ENCODE assay signal across 1 cellular context in the genomic region with DNA sequence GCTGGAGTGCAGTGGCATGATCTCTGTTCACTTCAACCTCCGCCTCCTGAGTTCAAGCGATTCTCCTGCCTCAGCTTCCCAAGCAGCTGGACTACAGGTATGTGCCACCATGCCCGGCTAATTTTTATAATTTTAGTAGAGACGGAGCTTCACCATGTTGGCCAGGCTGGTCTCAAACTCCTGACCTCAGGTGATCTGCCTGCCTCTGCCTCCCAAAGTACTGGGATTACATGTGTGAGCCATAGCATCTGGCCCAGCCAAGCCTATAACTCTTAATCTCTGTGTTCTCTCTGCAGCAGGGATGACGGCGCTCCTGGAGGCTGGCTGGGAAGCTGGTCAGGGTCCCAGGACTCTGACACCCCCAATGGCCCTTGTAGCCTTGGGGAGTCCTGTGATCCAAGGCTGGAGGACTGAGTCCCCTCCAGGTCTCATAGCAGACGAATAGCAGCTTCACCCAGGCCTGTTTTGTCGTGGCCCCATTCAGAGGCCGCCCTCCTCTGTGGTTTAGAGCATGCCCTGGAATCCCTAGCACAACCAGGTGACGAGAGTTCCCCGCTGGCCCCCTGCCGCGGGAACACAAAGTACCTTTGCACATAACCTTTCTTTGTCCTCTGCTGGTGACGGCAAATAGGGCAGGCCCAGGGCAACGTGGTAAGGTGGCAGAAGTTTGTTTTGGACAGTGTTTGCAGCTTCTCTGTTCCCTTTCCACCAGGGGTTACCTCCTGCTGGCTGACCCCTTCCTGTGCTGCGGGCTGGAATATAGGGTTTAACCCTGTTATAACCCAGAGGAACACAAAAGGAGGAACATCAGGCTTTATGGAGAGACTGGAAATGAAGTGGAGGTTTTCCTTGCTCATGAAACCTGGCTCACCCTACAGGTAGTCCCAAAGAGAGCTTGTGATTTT.
TF ChIP-seq lines count a peak whose summit lies in the region.

No MANE protein-coding gene starts in this region.

TF ChIP-seq in HEK293, 187 proteins besides CTCF, POLR2A, EP300 and RAD21 (continued from another document):
- TF ChIP-seq ZNF148 (tag by site-specific recombination; IDR thresholded peaks at IDR 0.05; ENCODE audit: borderline replicate concordance) (no peak), REST (tag by site-specific recombination; IDR thresholded peaks at IDR 0.05) (peak; percentile 81), ZNF707 (tag by site-specific recombination; IDR thresholded peaks at IDR 0.05) (no peak), ZNF596 (tag by site-specific recombination; IDR thresholded peaks at IDR 0.05) (no peak), ZNF391 (tag by site-specific recombination; IDR thresholded peaks at IDR 0.05; ENCODE audit: borderline replicate concordance, low read depth) (no peak), ELK4 (IDR thresholded peaks at IDR 0.05; ENCODE audit: borderline replicate concordance, low read depth, low read length) (no peak), ZNF629 (tag by site-specific recombination; IDR thresholded peaks at IDR 0.05) (no peak), ZBTB48 (tag by site-specific recombination; IDR thresholded peaks at IDR 0.05) (peak; percentile 57), ZNF843 (tag by site-specific recombination; IDR thresholded peaks at IDR 0.05) (no peak), KLF9 (tag by site-specific recombination; IDR thresholded peaks at IDR 0.05; ENCODE audit: low read depth) (no peak), ZNF133 (tag by site-specific recombination; IDR thresholded peaks at IDR 0.05) (no peak), GLI2 (tag by site-specific recombination; IDR thresholded peaks at IDR 0.05; ENCODE audit: borderline replicate concordance, low read depth) (no peak), ZNF670 (tag by site-specific recombination; IDR thresholded peaks at IDR 0.05; ENCODE audit: low read depth) (no peak), GLIS2 (tag by site-specific recombination; IDR thresholded peaks at IDR 0.05) (peak; percentile 57; the same call in 1 of the 2 replicates), ZBTB1 (tag by site-specific recombination; IDR thresholded peaks at IDR 0.05) (no peak), ZNF777 (tag by site-specific recombination; IDR thresholded peaks at IDR 0.05; ENCODE audit: borderline replicate concordance) (no peak), TSHZ1 (tag by site-specific recombination; IDR thresholded peaks at IDR 0.05; ENCODE audit: borderline replicate concordance) (no peak), MEIS1 (CRISPR knock-in tag; IDR thresholded peaks at IDR 0.05; ENCODE audit: borderline replicate concordance) (no peak), HOXA7 (CRISPR knock-in tag; IDR thresholded peaks at IDR 0.05; ENCODE audit: borderline replicate concordance) (no peak), ZNF138 (tag by site-specific recombination; IDR thresholded peaks at IDR 0.05; ENCODE audit: borderline replicate concordance) (no peak), ZNF274 (IDR thresholded peaks at IDR 0.05; ENCODE audit: low read length) (no peak), ZNF274 (tag by site-specific recombination; IDR thresholded peaks at IDR 0.05; ENCODE audit: borderline replicate concordance) (no peak), ZIC2 (tag by site-specific recombination; IDR thresholded peaks at IDR 0.05) (peak; percentile 96), WT1 (tag by site-specific recombination; IDR thresholded peaks at IDR 0.05) (no peak), ZNF549 (tag by site-specific recombination; IDR thresholded peaks at IDR 0.05) (no peak), BCL11B (tag by site-specific recombination; IDR thresholded peaks at IDR 0.05; ENCODE audit: low read depth) (no peak), ZNF121 (tag by site-specific recombination; IDR thresholded peaks at IDR 0.05) (peak; percentile 91; the same call in 1 of the 2 replicates), ZNF830 (tag by site-specific recombination; IDR thresholded peaks at IDR 0.05; ENCODE audit: low read depth) (no peak), ZNF394 (tag by site-specific recombination; IDR thresholded peaks at IDR 0.05; ENCODE audit: borderline replicate concordance) (no peak), ZNF600 (tag by site-specific recombination; IDR thresholded peaks at IDR 0.05) (peak; percentile 63; the same call in 1 of the 2 replicates), ZNF112 (tag by site-specific recombination; IDR thresholded peaks at IDR 0.05) (no peak), ZNF785 (tag by site-specific recombination; IDR thresholded peaks at IDR 0.05) (no peak), YY2 (tag by site-specific recombination; IDR thresholded peaks at IDR 0.05) (no peak), ZNF2 (tag by site-specific recombination; IDR thresholded peaks at IDR 0.05) (no peak), ZSCAN30 (tag by site-specific recombination; IDR thresholded peaks at IDR 0.05) (no peak), FEZF1 (tag by site-specific recombination; IDR thresholded peaks at IDR 0.05) (no peak), ZNF221 (tag by site-specific recombination; IDR thresholded peaks at IDR 0.05; ENCODE audit: borderline replicate concordance) (no peak), ZNF776 (tag by site-specific recombination; IDR thresholded peaks at IDR 0.05; ENCODE audit: borderline replicate concordance) (no peak), GLIS1 (tag by site-specific recombination; IDR thresholded peaks at IDR 0.05) (peak; percentile 93), ZBTB8A (tag by site-specific recombination; IDR thresholded peaks at IDR 0.05) (peak; percentile 10; the same call in 1 of the 2 replicates), REPIN1 (tag by site-specific recombination; IDR thresholded peaks at IDR 0.05; ENCODE audit: low read depth) (no peak)
- TF ChIP-seq, protein P1, sequence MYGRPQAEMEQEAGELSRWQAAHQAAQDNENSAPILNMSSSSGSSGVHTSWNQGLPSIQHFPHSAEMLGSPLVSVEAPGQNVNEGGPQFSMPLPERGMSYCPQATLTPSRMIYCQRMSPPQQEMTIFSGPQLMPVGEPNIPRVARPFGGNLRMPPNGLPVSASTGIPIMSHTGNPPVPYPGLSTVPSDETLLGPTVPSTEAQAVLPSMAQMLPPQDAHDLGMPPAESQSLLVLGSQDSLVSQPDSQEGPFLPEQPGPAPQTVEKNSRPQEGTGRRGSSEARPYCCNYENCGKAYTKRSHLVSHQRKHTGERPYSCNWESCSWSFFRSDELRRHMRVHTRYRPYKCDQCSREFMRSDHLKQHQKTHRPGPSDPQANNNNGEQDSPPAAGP (tag by site-specific recombination; IDR thresholded peaks at IDR 0.05) = no peak
- TF ChIP-seq, protein P2, sequence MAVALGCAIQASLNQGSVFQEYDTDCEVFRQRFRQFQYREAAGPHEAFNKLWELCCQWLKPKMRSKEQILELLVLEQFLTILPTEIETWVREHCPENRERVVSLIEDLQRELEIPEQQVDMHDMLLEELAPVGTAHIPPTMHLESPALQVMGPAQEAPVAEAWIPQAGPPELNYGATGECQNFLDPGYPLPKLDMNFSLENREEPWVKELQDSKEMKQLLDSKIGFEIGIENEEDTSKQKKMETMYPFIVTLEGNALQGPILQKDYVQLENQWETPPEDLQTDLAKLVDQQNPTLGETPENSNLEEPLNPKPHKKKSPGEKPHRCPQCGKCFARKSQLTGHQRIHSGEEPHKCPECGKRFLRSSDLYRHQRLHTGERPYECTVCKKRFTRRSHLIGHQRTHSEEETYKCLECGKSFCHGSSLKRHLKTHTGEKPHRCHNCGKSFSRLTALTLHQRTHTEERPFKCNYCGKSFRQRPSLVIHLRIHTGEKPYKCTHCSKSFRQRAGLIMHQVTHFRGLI (tag by site-specific recombination; IDR thresholded peaks at IDR 0.05) = no peak
